ENCODE assay signal across 20 cellular contexts in the genomic region with DNA sequence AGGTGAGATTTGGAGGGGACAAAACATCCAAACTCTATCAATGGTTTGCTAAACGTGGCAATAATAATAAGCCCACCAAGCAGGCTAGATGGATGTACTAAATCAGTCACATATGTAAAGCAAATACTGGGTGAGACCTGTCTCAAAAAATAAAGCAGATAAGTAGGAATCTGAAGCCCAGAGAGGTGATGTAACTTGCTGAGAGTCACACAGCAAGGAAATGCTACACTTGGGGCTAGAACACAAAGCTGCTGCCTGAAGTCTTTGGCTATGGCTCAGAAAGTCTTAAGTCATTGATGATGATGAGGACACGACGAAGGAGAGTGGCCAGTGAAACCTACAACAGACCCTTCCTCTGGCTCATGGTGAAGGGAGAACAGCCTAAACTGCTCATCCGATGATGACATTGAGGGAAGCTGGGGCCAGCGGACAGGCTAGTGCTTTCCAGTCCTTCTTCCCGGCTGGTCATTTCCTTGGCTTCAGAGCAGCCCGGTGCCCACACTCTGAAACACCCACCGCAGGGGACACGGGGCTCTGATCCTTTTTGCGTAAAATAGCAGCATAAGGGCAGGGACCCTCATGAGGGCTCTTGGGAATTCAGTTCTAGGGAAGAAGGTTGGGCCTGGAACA.
"Had no signal": no experiment of that assay in that cellular context is flagged by ENCODE, and none has a peak within 500 bp of the region (broad histone marks: within the 10 kb centered on the region; RNA-seq: fewer than 3 reads in every experiment).

No MANE protein-coding gene starts in this region.

- H3K27me3 ChIP-seq: breast epithelium, colonic mucosa, heart left ventricle, tibial nerve had no signal

- H3K9me3 ChIP-seq: colonic mucosa had no signal

- H3K27ac Mint-ChIP-seq: activated naive CD4-positive, alpha-beta T cell treated with anti-CD3 and anti-CD28 coated beads for 36 hours; activated naive CD8-positive, alpha-beta T cell treated with anti-CD3 and anti-CD28 coated beads, Interleukin-2, amount 10 ng/mL, durations not matched to agents 7 days and 5 days; endodermal cell; nephron progenitor cell; stimulated activated naive CD8-positive, alpha-beta T cell treated with anti-CD3 and anti-CD28 coated beads, Interleukin-15, Interleukin-2, amounts not matched to agents 100 ng/mL and 50 ng/mL, for 24 hours had no signal

- ATAC-seq: activated T-cell treated with anti-CD3 and anti-CD28 coated beads, Interleukin-2, amount 50 U/mL, for 4 hours had no signal

- H3K4me3 ChIP-seq: breast epithelium, colonic mucosa, heart left ventricle, tibial nerve had no signal

- H3K27me3 Mint-ChIP-seq: stimulated activated naive CD8-positive, alpha-beta T cell treated with anti-CD3 and anti-CD28 coated beads, Interleukin-15, Interleukin-2, amounts not matched to agents 100 ng/mL and 50 ng/mL, for 24 hours had no signal

- H3K4me1 ChIP-seq: breast epithelium, colonic mucosa had no signal

- H3K4me3 Mint-ChIP-seq: activated naive CD4-positive, alpha-beta T cell treated with anti-CD3 and anti-CD28 coated beads for 36 hours; activated naive CD8-positive, alpha-beta T cell treated with anti-CD3 and anti-CD28 coated beads, Interleukin-2, amount 10 ng/mL, durations not matched to agents 7 days and 5 days; activated T-cell treated with anti-CD3 and anti-CD28 coated beads, Interleukin-2, amount 50 U/mL, for 4 hours; central memory CD8-positive, alpha-beta T cell; endodermal cell; nephron progenitor cell; stimulated activated naive CD8-positive, alpha-beta T cell treated with anti-CD3 and anti-CD28 coated beads, Interleukin-15, Interleukin-2, amounts not matched to agents 100 ng/mL and 50 ng/mL, for 24 hours had no signal

- H3K4me1 Mint-ChIP-seq: activated naive CD8-positive, alpha-beta T cell treated with anti-CD3 and anti-CD28 coated beads, Interleukin-2, amount 10 ng/mL, durations not matched to agents 7 days and 5 days; central memory CD8-positive, alpha-beta T cell had no signal

- H3K36me3 ChIP-seq: breast epithelium, colonic mucosa, heart left ventricle, tibial nerve had no signal

- DNase-seq: activated CD4-positive, alpha-beta T cell treated with anti-CD3 and anti-CD28 coated beads for 1 hour; activated CD8-positive, alpha-beta memory T cell treated with anti-CD3 and anti-CD28 coated beads, Interleukin-2, amount 50 U/mL, for 48 hours; activated naive CD4-positive, alpha-beta T cell treated with anti-CD3 and anti-CD28 coated beads for 36 hours; activated naive CD8-positive, alpha-beta T cell treated with anti-CD3 and anti-CD28 coated beads, Interleukin-2, amount 10 ng/mL, durations not matched to agents 7 days and 5 days; activated T-cell treated with anti-CD3 and anti-CD28 coated beads, Interleukin-2, amount 50 U/mL, for 4 hours; amniotic stem cell; colonic mucosa; nephron progenitor cell; nucleus accumbens; stimulated activated CD4-positive, alpha-beta T cell treated with anti-CD3 and anti-CD28 coated beads, Interleukin-12 subunit alpha, Interleukin-12 subunit beta, amount 100 ng/mL, for 4 hours; stimulated activated CD4-positive, alpha-beta T cell treated with anti-CD3 and anti-CD28 coated beads, Interleukin-4, amount 100 ng/mL, for 4 hours; T-helper 9 cell had no signal

- FAIRE-seq: islet of Langerhans, urothelium cell line had no signal

- H3K36me3 Mint-ChIP-seq: activated naive CD8-positive, alpha-beta T cell treated with anti-CD3 and anti-CD28 coated beads, Interleukin-2, amount 10 ng/mL, durations not matched to agents 7 days and 5 days had no signal

- H3K9me3 Mint-ChIP-seq: central memory CD8-positive, alpha-beta T cell; stimulated activated naive CD8-positive, alpha-beta T cell treated with anti-CD3 and anti-CD28 coated beads, Interleukin-15, Interleukin-2, amounts not matched to agents 100 ng/mL and 50 ng/mL, for 24 hours had no signal
